ENCODE assay signal across 28 cellular contexts in genomic region chr10:62393237-62393636, GRCh38. TPM values are rescaled to one million over a fixed set of nuclear protein-coding genes. Genes with fewer than 3 reads are reported as not detected.
"Had no signal": no experiment of that assay in that cellular context is flagged by ENCODE, and none has a peak within 500 bp of the region (broad histone marks: within the 10 kb centered on the region; RNA-seq: fewer than 3 reads in every experiment).

No MANE protein-coding gene starts in this region.

- DNase-seq: hypothalamus; immature natural killer cell; kidney; left ventricle myocardium inferior; mesendoderm; naive B cell; natural killer cell; nephron progenitor cell; occipital lobe; right lobe of liver; stimulated activated CD4-positive, alpha-beta T cell treated with anti-CD3 and anti-CD28 coated beads, Interleukin-12 subunit alpha, Interleukin-12 subunit beta, amount 100 ng/mL, for 4 hours; stimulated activated CD4-positive, alpha-beta T cell treated with anti-CD3 and anti-CD28 coated beads, Interleukin-15, amount 100 ng/mL, for 24 hours; stimulated activated CD4-positive, alpha-beta T cell treated with anti-CD3 and anti-CD28 coated beads, Interleukin-2, amount 100 ng/mL, for 24 hours; stimulated activated CD4-positive, alpha-beta T cell treated with anti-CD3 and anti-CD28 coated beads, Interleukin-4, amount 100 ng/mL, for 1 hour; stimulated activated naive B cell treated with anti-CD40 and anti-IgM and Interleukin-4, amounts not matched to agents 10 μg/mL and 1 μg/mL and 100 μg/mL, for 72 hours; stimulated activated naive CD8-positive, alpha-beta T cell treated with anti-CD3 and anti-CD28 coated beads, Interleukin-15, Interleukin-2, amounts not matched to agents 100 U/mL and 50 U/mL, for 24 hours; stomach had no signal

- ATAC-seq: natural killer cell; right lobe of liver; stimulated activated naive B cell treated with anti-CD40 and anti-IgM and Interleukin-4, amounts not matched to agents 10 μg/mL and 1 μg/mL and 100 μg/mL, for 72 hours; stimulated activated naive CD8-positive, alpha-beta T cell treated with anti-CD3 and anti-CD28 coated beads, Interleukin-15, Interleukin-2, amounts not matched to agents 100 U/mL and 50 U/mL, for 24 hours had no signal

- H3K27ac ChIP-seq: left ventricle myocardium inferior, neural progenitor cell, neutrophil, parathyroid adenoma, right atrium auricular region, right lobe of liver, skin epidermis, stomach, suprapubic skin, tibial nerve, vagina had no signal

- H3K4me3 ChIP-seq: left ventricle myocardium inferior, lung, neural progenitor cell, right atrium auricular region, right lobe of liver, skin epidermis, stomach, suprapubic skin, tibial nerve, vagina had no signal

- H3K27me3 ChIP-seq: neural progenitor cell, neutrophil, right atrium auricular region, right lobe of liver, suprapubic skin, tibial nerve, vagina had no signal

RNA-seq across cellular contexts. Expression of gene ZNF365, which starts 19.1 kb away (rescaled TPM):
- total RNA-seq: mesothelial cell of epicardium, progenitor cell of endocrine pancreas had no signal
